Comparison of ENCODE assay signal across 1 cellular context in the genomic region with DNA sequence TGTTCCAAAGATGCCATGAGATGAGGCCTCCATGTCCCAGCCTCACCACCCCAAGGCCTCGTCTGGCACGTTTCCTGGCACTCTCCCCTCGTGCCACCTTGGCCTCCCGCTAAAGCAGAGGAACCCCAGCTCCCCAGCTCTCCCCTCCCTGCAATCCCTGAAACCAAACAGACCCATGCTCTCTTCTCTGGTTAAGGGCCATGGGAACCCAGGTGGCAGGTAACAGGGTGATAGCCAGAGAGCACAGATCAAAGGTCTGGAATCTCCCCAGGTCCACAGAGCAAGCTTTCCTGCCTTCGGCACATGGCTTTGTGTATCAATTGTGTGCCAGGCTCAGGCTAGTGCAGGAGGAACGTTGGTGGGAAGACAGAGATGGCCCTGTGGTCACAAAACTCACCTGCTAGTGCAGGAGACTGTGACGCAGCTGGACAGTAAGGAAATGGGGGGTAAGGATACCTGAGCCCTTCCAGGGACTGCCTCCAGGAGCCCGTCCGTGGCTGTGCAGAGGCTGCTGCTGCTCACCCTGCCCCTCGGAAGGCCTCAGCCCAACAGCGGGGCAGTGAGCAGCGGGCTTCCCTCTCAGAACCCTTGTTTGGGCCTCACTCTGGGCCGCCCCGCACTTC.
TF ChIP-seq lines count a peak whose summit lies in the region.

No MANE protein-coding gene starts in this region.

TF ChIP-seq in HepG2, 621 proteins besides CTCF, POLR2A, EP300 and RAD21 (continued from another document and continues in another):
- TF ChIP-seq, protein P1, sequence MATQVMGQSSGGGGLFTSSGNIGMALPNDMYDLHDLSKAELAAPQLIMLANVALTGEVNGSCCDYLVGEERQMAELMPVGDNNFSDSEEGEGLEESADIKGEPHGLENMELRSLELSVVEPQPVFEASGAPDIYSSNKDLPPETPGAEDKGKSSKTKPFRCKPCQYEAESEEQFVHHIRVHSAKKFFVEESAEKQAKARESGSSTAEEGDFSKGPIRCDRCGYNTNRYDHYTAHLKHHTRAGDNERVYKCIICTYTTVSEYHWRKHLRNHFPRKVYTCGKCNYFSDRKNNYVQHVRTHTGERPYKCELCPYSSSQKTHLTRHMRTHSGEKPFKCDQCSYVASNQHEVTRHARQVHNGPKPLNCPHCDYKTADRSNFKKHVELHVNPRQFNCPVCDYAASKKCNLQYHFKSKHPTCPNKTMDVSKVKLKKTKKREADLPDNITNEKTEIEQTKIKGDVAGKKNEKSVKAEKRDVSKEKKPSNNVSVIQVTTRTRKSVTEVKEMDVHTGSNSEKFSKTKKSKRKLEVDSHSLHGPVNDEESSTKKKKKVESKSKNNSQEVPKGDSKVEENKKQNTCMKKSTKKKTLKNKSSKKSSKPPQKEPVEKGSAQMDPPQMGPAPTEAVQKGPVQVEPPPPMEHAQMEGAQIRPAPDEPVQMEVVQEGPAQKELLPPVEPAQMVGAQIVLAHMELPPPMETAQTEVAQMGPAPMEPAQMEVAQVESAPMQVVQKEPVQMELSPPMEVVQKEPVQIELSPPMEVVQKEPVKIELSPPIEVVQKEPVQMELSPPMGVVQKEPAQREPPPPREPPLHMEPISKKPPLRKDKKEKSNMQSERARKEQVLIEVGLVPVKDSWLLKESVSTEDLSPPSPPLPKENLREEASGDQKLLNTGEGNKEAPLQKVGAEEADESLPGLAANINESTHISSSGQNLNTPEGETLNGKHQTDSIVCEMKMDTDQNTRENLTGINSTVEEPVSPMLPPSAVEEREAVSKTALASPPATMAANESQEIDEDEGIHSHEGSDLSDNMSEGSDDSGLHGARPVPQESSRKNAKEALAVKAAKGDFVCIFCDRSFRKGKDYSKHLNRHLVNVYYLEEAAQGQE (IDR thresholded peaks at IDR 0.05; ENCODE audit: borderline replicate concordance in 1 of 2, low read depth in 1 of 2, low read length in 2 of 2) = no peak
- TF ChIP-seq HNRNPL (IDR thresholded peaks at IDR 0.05; ENCODE audit: low read depth, low read length) = peak; percentile 83
- TF ChIP-seq, protein P2, sequence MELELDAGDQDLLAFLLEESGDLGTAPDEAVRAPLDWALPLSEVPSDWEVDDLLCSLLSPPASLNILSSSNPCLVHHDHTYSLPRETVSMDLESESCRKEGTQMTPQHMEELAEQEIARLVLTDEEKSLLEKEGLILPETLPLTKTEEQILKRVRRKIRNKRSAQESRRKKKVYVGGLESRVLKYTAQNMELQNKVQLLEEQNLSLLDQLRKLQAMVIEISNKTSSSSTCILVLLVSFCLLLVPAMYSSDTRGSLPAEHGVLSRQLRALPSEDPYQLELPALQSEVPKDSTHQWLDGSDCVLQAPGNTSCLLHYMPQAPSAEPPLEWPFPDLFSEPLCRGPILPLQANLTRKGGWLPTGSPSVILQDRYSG (CRISPR knock-in tag; IDR thresholded peaks at IDR 0.05) = no peak
- TF ChIP-seq, protein P3, sequence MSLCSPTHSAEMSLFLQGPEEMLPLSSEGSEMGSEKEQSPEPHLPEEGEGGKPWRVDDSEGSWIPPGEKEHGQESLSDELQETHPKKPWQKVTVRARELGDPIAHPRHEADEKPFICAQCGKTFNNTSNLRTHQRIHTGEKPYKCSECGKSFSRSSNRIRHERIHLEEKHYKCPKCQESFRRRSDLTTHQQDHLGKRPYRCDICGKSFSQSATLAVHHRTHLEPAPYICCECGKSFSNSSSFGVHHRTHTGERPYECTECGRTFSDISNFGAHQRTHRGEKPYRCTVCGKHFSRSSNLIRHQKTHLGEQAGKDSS (CRISPR knock-in tag; IDR thresholded peaks at IDR 0.05; ENCODE audit: borderline replicate concordance, low read depth) = peak; percentile 26; the same call in 1 of the 2 replicates
- 0 out of 2 replicates have a peak, but pooled peaks have one; percentile 58 for TF ChIP-seq AHR (CRISPR knock-in tag; IDR thresholded peaks at IDR 0.05)
- TF ChIP-seq NONO (IDR thresholded peaks at IDR 0.05) = no peak
- 0 out of 2 replicates have a peak, but pooled peaks have one; percentile 19 for TF ChIP-seq NONO (CRISPR knock-in tag; conservative IDR thresholded peaks at IDR 0.05)
- TF ChIP-seq ZNF280B (CRISPR knock-in tag; IDR thresholded peaks at IDR 0.05; ENCODE audit: borderline replicate concordance) = no peak; the same call in 1 of the 2 replicates
- peak; percentile 66 for TF ChIP-seq MED1 (CRISPR knock-in tag; IDR thresholded peaks at IDR 0.05)
- TF ChIP-seq SMARCE1 (IDR thresholded peaks at IDR 0.05; ENCODE audit: borderline replicate concordance) = no peak
- TF ChIP-seq, protein P4, sequence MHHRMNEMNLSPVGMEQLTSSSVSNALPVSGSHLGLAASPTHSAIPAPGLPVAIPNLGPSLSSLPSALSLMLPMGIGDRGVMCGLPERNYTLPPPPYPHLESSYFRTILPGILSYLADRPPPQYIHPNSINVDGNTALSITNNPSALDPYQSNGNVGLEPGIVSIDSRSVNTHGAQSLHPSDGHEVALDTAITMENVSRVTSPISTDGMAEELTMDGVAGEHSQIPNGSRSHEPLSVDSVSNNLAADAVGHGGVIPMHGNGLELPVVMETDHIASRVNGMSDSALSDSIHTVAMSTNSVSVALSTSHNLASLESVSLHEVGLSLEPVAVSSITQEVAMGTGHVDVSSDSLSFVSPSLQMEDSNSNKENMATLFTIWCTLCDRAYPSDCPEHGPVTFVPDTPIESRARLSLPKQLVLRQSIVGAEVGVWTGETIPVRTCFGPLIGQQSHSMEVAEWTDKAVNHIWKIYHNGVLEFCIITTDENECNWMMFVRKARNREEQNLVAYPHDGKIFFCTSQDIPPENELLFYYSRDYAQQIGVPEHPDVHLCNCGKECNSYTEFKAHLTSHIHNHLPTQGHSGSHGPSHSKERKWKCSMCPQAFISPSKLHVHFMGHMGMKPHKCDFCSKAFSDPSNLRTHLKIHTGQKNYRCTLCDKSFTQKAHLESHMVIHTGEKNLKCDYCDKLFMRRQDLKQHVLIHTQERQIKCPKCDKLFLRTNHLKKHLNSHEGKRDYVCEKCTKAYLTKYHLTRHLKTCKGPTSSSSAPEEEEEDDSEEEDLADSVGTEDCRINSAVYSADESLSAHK (CRISPR knock-in tag; IDR thresholded peaks at IDR 0.05; ENCODE audit: borderline replicate concordance) = no peak
- TF ChIP-seq HDAC1 (CRISPR knock-in tag; IDR thresholded peaks at IDR 0.05) = peak; percentile 46; the same call in 1 of the 2 replicates
- 0 out of 2 replicates have a peak, but pooled peaks have one; percentile 50 for TF ChIP-seq KMT2A (CRISPR knock-in tag; IDR thresholded peaks at IDR 0.05)
- TF ChIP-seq RBM22 (optimal IDR thresholded peaks at IDR 0.05; ENCODE audit: low read length) = peak; percentile 16
- peak; percentile 76; the same call in 1 of the 2 replicates for TF ChIP-seq ZNF451 (CRISPR knock-in tag; IDR thresholded peaks at IDR 0.05)
- TF ChIP-seq ZNF839 (CRISPR knock-in tag; IDR thresholded peaks at IDR 0.05; ENCODE audit: borderline replicate concordance) = 0 out of 2 replicates have a peak, but pooled peaks have one; percentile 40
- TF ChIP-seq, protein P5, sequence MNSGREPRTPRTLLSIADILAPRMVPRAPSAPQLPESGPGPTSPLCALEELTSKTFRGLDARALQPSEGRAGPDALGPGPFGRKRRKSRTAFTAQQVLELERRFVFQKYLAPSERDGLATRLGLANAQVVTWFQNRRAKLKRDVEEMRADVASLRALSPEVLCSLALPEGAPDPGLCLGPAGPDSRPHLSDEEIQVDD (CRISPR knock-in tag; IDR thresholded peaks at IDR 0.05; ENCODE audit: borderline replicate concordance) = no peak
- 0 out of 2 replicates have a peak, but pooled peaks have one; percentile 4 for TF ChIP-seq ZNF224 (CRISPR knock-in tag; IDR thresholded peaks at IDR 0.05)
- no peak for TF ChIP-seq ZNF24 (IDR thresholded peaks at IDR 0.05)
- TF ChIP-seq, protein P6, sequence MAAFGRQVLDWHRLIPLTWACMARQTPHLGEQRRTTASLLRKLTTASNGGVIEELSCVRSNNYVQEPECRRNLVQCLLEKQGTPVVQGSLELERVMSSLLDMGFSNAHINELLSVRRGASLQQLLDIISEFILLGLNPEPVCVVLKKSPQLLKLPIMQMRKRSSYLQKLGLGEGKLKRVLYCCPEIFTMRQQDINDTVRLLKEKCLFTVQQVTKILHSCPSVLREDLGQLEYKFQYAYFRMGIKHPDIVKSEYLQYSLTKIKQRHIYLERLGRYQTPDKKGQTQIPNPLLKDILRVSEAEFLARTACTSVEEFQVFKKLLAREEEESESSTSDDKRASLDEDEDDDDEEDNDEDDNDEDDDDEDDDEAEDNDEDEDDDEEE (CRISPR knock-in tag; IDR thresholded peaks at IDR 0.05) = 0 out of 2 replicates have a peak, but pooled peaks have one; percentile 33
- TF ChIP-seq ASH2L (IDR thresholded peaks at IDR 0.05; ENCODE audit: insufficient read length, low read depth, low read length) = no peak
- 0 out of 2 replicates have a peak, but pooled peaks have one; percentile 42 for TF ChIP-seq IKZF5 (CRISPR knock-in tag; IDR thresholded peaks at IDR 0.05)
- no peak for TF ChIP-seq TOPORS (CRISPR knock-in tag; IDR thresholded peaks at IDR 0.05)
- no peak; the same call in 1 of the 2 replicates for TF ChIP-seq ETV5 (CRISPR knock-in tag; IDR thresholded peaks at IDR 0.05; ENCODE audit: borderline replicate concordance)
- TF ChIP-seq, protein P7, sequence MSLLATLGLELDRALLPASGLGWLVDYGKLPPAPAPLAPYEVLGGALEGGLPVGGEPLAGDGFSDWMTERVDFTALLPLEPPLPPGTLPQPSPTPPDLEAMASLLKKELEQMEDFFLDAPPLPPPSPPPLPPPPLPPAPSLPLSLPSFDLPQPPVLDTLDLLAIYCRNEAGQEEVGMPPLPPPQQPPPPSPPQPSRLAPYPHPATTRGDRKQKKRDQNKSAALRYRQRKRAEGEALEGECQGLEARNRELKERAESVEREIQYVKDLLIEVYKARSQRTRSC (CRISPR knock-in tag; IDR thresholded peaks at IDR 0.05; ENCODE audit: low read depth) = no peak
- TF ChIP-seq, protein P8, sequence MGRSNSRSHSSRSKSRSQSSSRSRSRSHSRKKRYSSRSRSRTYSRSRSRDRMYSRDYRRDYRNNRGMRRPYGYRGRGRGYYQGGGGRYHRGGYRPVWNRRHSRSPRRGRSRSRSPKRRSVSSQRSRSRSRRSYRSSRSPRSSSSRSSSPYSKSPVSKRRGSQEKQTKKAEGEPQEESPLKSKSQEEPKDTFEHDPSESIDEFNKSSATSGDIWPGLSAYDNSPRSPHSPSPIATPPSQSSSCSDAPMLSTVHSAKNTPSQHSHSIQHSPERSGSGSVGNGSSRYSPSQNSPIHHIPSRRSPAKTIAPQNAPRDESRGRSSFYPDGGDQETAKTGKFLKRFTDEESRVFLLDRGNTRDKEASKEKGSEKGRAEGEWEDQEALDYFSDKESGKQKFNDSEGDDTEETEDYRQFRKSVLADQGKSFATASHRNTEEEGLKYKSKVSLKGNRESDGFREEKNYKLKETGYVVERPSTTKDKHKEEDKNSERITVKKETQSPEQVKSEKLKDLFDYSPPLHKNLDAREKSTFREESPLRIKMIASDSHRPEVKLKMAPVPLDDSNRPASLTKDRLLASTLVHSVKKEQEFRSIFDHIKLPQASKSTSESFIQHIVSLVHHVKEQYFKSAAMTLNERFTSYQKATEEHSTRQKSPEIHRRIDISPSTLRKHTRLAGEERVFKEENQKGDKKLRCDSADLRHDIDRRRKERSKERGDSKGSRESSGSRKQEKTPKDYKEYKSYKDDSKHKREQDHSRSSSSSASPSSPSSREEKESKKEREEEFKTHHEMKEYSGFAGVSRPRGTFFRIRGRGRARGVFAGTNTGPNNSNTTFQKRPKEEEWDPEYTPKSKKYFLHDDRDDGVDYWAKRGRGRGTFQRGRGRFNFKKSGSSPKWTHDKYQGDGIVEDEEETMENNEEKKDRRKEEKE (IDR thresholded peaks at IDR 0.05) = no peak
- no peak for TF ChIP-seq NR2F6 (IDR thresholded peaks at IDR 0.05)
- TF ChIP-seq NR2F6 (CRISPR knock-in tag; IDR thresholded peaks at IDR 0.05) = 0 out of 2 replicates have a peak, but pooled peaks have one; percentile 45
- 0 out of 2 replicates have a peak, but pooled peaks have one; percentile 7 for TF ChIP-seq ZNF589 (CRISPR knock-in tag; conservative IDR thresholded peaks at IDR 0.05)
- TF ChIP-seq FOXK1 (CRISPR knock-in tag; IDR thresholded peaks at IDR 0.05; ENCODE audit: borderline replicate concordance, low read depth) = 0 out of 2 replicates have a peak, but pooled peaks have one; percentile 20
- no peak for TF ChIP-seq ZNF800 (CRISPR knock-in tag; IDR thresholded peaks at IDR 0.05)
- TF ChIP-seq TRIM24 (CRISPR knock-in tag; IDR thresholded peaks at IDR 0.05) = peak; percentile 20; the same call in 1 of the 2 replicates
- no peak for TF ChIP-seq HOXA9 (CRISPR knock-in tag; IDR thresholded peaks at IDR 0.05; ENCODE audit: borderline replicate concordance)
